In genomic region chr12:100995771-100996170, GRCh38 we compare ENCODE assay signal across 13 cellular contexts.
A peak's percentile ranks its signal among the peaks of the same experiment; 100 is the strongest.
DNase-seq lines count a peak whose midpoint lies in the region; ATAC-seq, FAIRE-seq and TF ChIP-seq lines count a peak whose summit lies in the region.
"Had no signal": no experiment of that assay in that cellular context is flagged by ENCODE, and none has a peak within 500 bp of the region (broad histone marks: within the 10 kb centered on the region; RNA-seq: fewer than 3 reads in every experiment).

No MANE protein-coding gene starts in this region.

- ATAC-seq in GM19397 (IDR thresholded peaks at IDR 0.05; ENCODE audit: unreplicated experiment), result peak; percentile 64
- ATAC-seq in HG02759 (IDR thresholded peaks at IDR 0.05; ENCODE audit: unreplicated experiment), result peak; percentile 84
- ATAC-seq in HG03565 (IDR thresholded peaks at IDR 0.05; ENCODE audit: unreplicated experiment), result peak; percentile 88
- no peak for ATAC-seq in omental fat pad (ENCODE audit: low FRiP score)
- ATAC-seq in stimulated activated memory B cell treated with anti-CD40 and anti-IgM and Interleukin-4, amounts not matched to agents 10 μg/mL and 1 μg/mL and 100 μg/mL, for 72 hours, result no peak
- no peak for ATAC-seq in HG03097 (IDR thresholded peaks at IDR 0.05; ENCODE audit: low FRiP score, unreplicated experiment)
- ATAC-seq: activated CD4-positive, CD25-positive, alpha-beta regulatory T cell treated with anti-CD3 and anti-CD28 coated beads, Interleukin-2, amount 50 U/mL, for 24 hours had no signal

- TF ChIP-seq POLR2A in GM12891 (IDR thresholded peaks at IDR 0.05; ENCODE audit: low read depth, low read length) (no peak), uterus (IDR thresholded peaks at IDR 0.05) (no peak)

- H3K27me3 ChIP-seq in uterus, result no peaks in the 10 kb centered on the region
- H3K27me3 ChIP-seq: esophagus muscularis mucosa had no signal

- intact Hi-C loops in uterus (cut with DNase I; ENCODE audit: low total_unique reads), result no loop called here

- H3K9me3 ChIP-seq in uterus, result no peaks in the 10 kb centered on the region
- H3K9me3 ChIP-seq: esophagus muscularis mucosa had no signal

- no peak overlapping the region for H3K4me3 Mint-ChIP-seq in stimulated activated memory B cell treated with anti-CD40 and anti-IgM and Interleukin-4, amounts not matched to agents 10 μg/mL and 1 μg/mL and 100 μg/mL, for 72 hours
- H3K4me3 Mint-ChIP-seq: central memory CD8-positive, alpha-beta T cell had no signal

- no peak overlapping the region for H3K4me3 ChIP-seq in uterus
- H3K4me3 ChIP-seq: esophagus muscularis mucosa had no signal

- H3K27me3 Mint-ChIP-seq in stimulated activated memory B cell treated with anti-CD40 and anti-IgM and Interleukin-4, amounts not matched to agents 10 μg/mL and 1 μg/mL and 100 μg/mL, for 72 hours, result no peaks in the 10 kb centered on the region
- H3K27me3 Mint-ChIP-seq: central memory CD8-positive, alpha-beta T cell had no signal

- DNase-seq in GM12891 (ENCODE audit: insufficient read length, low spot score), result no peak
- DNase-seq in uterus, result no peak
- no peak for DNase-seq in omental fat pad (ENCODE audit: low spot score)
- DNase-seq: activated effector memory CD4-positive, alpha-beta T cell treated with Interleukin-2 at 50 U/mL for 16 hours; NCI-H345 had no signal

- no peak overlapping the region for H3K27ac ChIP-seq in uterus
- H3K27ac ChIP-seq: esophagus muscularis mucosa had no signal

- H3K9me3 Mint-ChIP-seq in stimulated activated memory B cell treated with anti-CD40 and anti-IgM and Interleukin-4, amounts not matched to agents 10 μg/mL and 1 μg/mL and 100 μg/mL, for 72 hours, result peaks cover 4% of the 10 kb centered on the region

- H3K36me3 Mint-ChIP-seq in stimulated activated memory B cell treated with anti-CD40 and anti-IgM and Interleukin-4, amounts not matched to agents 10 μg/mL and 1 μg/mL and 100 μg/mL, for 72 hours, result no peaks in the 10 kb centered on the region

- TF ChIP-seq CTCF in uterus (IDR thresholded peaks at IDR 0.05) (no peak), omental fat pad (IDR thresholded peaks at IDR 0.05) (no peak)

- H3K36me3 ChIP-seq in uterus, result no peaks in the 10 kb centered on the region
- H3K36me3 ChIP-seq: esophagus muscularis mucosa had no signal

- no peak overlapping the region for H3K27ac Mint-ChIP-seq in stimulated activated memory B cell treated with anti-CD40 and anti-IgM and Interleukin-4, amounts not matched to agents 10 μg/mL and 1 μg/mL and 100 μg/mL, for 72 hours

- no peaks in the 10 kb centered on the region for H3K4me1 Mint-ChIP-seq in stimulated activated memory B cell treated with anti-CD40 and anti-IgM and Interleukin-4, amounts not matched to agents 10 μg/mL and 1 μg/mL and 100 μg/mL, for 72 hours
- H3K4me1 Mint-ChIP-seq: central memory CD8-positive, alpha-beta T cell had no signal

- H3K4me1 ChIP-seq in uterus, result no peaks in the 10 kb centered on the region
- H3K4me1 ChIP-seq: esophagus muscularis mucosa had no signal

- no peak for FAIRE-seq in GM12891 (lab: Jason Lieb, UNC)

TF ChIP-seq in GM12891, 5 proteins besides CTCF, POLR2A, EP300 and RAD21:
- no peak for TF ChIP-seq TAF1 (IDR thresholded peaks at IDR 0.05; ENCODE audit: low read depth, low read length)
- peak; percentile 97 for TF ChIP-seq SPI1 (IDR thresholded peaks at IDR 0.05; ENCODE audit: low read depth, low read length)
- 0 out of 2 replicates have a peak, but pooled peaks have one; percentile 19 for TF ChIP-seq POU2F2 (IDR thresholded peaks at IDR 0.05; ENCODE audit: low read depth, low read length)
TF ChIP-seq in GM12891: peak in this region for 2.

Comparison
In these comparisons a context has a peak if more than half of its experiments do, and no peak if none do; other contexts are left out.
1. ATAC-seq: peak in GM19397 (single experiment), HG02759 (single experiment) and HG03565 (single experiment); none in omental fat pad (single experiment), stimulated activated memory B cell treated with anti-CD40 and anti-IgM and Interleukin-4, amounts not matched to agents 10 μg/mL and 1 μg/mL and 100 μg/mL, for 72 hours (single experiment) and HG03097 (single experiment).